1 cellular context compared by ENCODE assay signal in the genomic region with DNA sequence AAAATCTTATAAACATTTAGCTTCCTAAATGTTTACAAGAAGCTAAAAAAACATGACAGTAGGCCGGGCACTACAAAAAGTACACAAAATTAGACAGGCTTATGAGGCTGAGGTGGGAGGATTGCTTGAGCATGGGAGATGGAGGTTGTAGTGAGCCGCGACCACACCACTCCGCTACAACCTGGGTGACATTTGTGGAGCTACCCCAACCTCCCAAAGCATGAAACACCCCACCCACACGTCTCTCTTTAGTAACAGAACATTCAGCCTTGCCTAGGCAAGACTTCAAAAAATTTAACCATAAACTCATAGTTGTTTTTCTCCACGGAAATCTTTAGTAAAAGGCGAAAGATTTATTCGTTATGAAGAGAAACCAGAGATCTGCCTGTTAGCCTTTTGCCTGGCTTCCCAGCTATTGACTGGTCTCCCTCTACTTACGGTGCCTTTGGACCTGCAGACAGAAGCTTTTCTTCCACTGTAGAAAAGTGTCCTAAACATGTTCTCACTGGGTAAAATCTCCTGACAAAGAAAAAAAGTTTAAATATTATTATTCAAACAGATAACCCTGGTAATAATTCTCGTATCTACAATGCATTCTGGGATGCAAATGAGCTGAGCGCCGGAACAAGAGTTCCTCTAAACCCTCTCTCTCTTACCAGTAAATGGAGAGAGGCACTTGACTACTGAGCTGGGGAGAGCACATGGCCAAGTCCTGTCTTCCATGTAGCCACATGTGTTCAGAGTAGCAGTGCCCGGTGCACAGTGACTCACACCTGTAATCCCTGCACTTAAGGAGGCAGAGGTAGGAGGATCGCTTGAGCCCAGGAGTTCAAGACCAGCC.
TF ChIP-seq lines count a peak whose summit lies in the region.

No MANE protein-coding gene starts in this region.

TF ChIP-seq in HepG2, 621 proteins besides CTCF, POLR2A, EP300 and RAD21 (continued from another document and continues in another):
- TF ChIP-seq, protein P1, sequence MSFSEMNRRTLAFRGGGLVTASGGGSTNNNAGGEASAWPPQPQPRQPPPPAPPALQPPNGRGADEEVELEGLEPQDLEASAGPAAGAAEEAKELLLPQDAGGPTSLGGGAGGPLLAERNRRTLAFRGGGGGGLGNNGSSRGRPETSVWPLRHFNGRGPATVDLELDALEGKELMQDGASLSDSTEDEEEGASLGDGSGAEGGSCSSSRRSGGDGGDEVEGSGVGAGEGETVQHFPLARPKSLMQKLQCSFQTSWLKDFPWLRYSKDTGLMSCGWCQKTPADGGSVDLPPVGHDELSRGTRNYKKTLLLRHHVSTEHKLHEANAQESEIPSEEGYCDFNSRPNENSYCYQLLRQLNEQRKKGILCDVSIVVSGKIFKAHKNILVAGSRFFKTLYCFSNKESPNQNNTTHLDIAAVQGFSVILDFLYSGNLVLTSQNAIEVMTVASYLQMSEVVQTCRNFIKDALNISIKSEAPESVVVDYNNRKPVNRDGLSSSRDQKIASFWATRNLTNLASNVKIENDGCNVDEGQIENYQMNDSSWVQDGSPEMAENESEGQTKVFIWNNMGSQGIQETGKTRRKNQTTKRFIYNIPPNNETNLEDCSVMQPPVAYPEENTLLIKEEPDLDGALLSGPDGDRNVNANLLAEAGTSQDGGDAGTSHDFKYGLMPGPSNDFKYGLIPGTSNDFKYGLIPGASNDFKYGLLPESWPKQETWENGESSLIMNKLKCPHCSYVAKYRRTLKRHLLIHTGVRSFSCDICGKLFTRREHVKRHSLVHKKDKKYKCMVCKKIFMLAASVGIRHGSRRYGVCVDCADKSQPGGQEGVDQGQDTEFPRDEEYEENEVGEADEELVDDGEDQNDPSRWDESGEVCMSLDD (CRISPR knock-in tag; IDR thresholded peaks at IDR 0.05; ENCODE audit: borderline replicate concordance), result no peak
- TF ChIP-seq ZNF672 (CRISPR knock-in tag; IDR thresholded peaks at IDR 0.05) (no peak), SMAD3 (CRISPR knock-in tag; IDR thresholded peaks at IDR 0.05) (peak; percentile 83), ELF3 (CRISPR knock-in tag; IDR thresholded peaks at IDR 0.05) (peak; percentile 34; the same call in 1 of the 2 replicates), CBX2 (IDR thresholded peaks at IDR 0.05; ENCODE audit: low read depth, low read length) (no peak), CBX2 (CRISPR knock-in tag; IDR thresholded peaks at IDR 0.05; ENCODE audit: low read depth) (no peak), SIN3A (IDR thresholded peaks at IDR 0.05; ENCODE audit: borderline replicate concordance, low read depth, low read length) (peak; percentile 98), ZNF550 (CRISPR knock-in tag; IDR thresholded peaks at IDR 0.05; ENCODE audit: borderline replicate concordance) (no peak), FIP1L1 (IDR thresholded peaks at IDR 0.05; ENCODE audit: borderline replicate concordance, insufficient read depth, low read depth, low read length) (no peak), TSC22D2 (CRISPR knock-in tag; IDR thresholded peaks at IDR 0.05; ENCODE audit: borderline replicate concordance) (0 out of 2 replicates have a peak, but pooled peaks have one; percentile 74), PHF8 (CRISPR knock-in tag; IDR thresholded peaks at IDR 0.05) (peak; percentile 52; the same call in 1 of the 2 replicates), ZNF446 (CRISPR knock-in tag; IDR thresholded peaks at IDR 0.05) (no peak), POLR2AphosphoS5 (IDR thresholded peaks at IDR 0.05; ENCODE audit: low read depth, low read length) (peak; percentile 100), ZFP36L2 (CRISPR knock-in tag; IDR thresholded peaks at IDR 0.05) (no peak), ZBTB20 (CRISPR knock-in tag; IDR thresholded peaks at IDR 0.05; ENCODE audit: borderline replicate concordance, low read depth) (peak; percentile 63; the same call in 1 of the 2 replicates), BORCS8-MEF2B (CRISPR knock-in tag; IDR thresholded peaks at IDR 0.05) (peak; percentile 55; the same call in 1 of the 2 replicates), EHMT2 (IDR thresholded peaks at IDR 0.05; ENCODE audit: borderline replicate concordance, low read depth, low read length) (no peak), ZNF616 (CRISPR knock-in tag; IDR thresholded peaks at IDR 0.05; ENCODE audit: low read depth) (no peak), ZNF207 (IDR thresholded peaks at IDR 0.05; ENCODE audit: borderline replicate concordance) (no peak), ZSCAN25 (CRISPR knock-in tag; IDR thresholded peaks at IDR 0.05) (no peak), NFKB2 (CRISPR knock-in tag; IDR thresholded peaks at IDR 0.05; ENCODE audit: borderline replicate concordance) (no peak; the same call in 1 of the 2 replicates), TBP (CRISPR knock-in tag; IDR thresholded peaks at IDR 0.05) (no peak), PCBP1 (IDR thresholded peaks at IDR 0.05; ENCODE audit: borderline replicate concordance, low read depth, low read length) (no peak), TBL1XR1 (IDR thresholded peaks at IDR 0.05; ENCODE audit: borderline replicate concordance, low read length, partially characterized antibody) (peak; percentile 76), ZC3H4 (CRISPR knock-in tag; IDR thresholded peaks at IDR 0.05; ENCODE audit: borderline replicate concordance) (peak; percentile 100), ZNF441 (CRISPR knock-in tag; IDR thresholded peaks at IDR 0.05; ENCODE audit: borderline replicate concordance) (no peak), ONECUT2 (CRISPR knock-in tag; IDR thresholded peaks at IDR 0.05) (no peak), ZNF251 (CRISPR knock-in tag; IDR thresholded peaks at IDR 0.05) (no peak; the same call in 1 of the 2 replicates), MAFG (CRISPR knock-in tag; IDR thresholded peaks at IDR 0.05) (no peak), SIN3B (IDR thresholded peaks at IDR 0.05; ENCODE audit: low read length) (peak; percentile 80; the same call in 1 of the 2 replicates), ZNF724P (CRISPR knock-in tag; IDR thresholded peaks at IDR 0.05; ENCODE audit: borderline replicate concordance) (no peak), ZNF614 (CRISPR knock-in tag; IDR thresholded peaks at IDR 0.05; ENCODE audit: borderline replicate concordance) (peak; percentile 86), NFYB (CRISPR knock-in tag; IDR thresholded peaks at IDR 0.05) (peak; percentile 34; the same call in 1 of the 2 replicates), NPAS2 (CRISPR knock-in tag; IDR thresholded peaks at IDR 0.05; ENCODE audit: borderline replicate concordance) (no peak), RARG (CRISPR knock-in tag; IDR thresholded peaks at IDR 0.05; ENCODE audit: low read depth) (no peak)
- TF ChIP-seq, protein P2, sequence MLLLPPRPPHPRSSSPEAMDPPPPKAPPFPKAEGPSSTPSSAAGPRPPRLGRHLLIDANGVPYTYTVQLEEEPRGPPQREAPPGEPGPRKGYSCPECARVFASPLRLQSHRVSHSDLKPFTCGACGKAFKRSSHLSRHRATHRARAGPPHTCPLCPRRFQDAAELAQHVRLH (CRISPR knock-in tag; IDR thresholded peaks at IDR 0.05; ENCODE audit: borderline replicate concordance, low read depth), result no peak
- TF ChIP-seq, protein P3, sequence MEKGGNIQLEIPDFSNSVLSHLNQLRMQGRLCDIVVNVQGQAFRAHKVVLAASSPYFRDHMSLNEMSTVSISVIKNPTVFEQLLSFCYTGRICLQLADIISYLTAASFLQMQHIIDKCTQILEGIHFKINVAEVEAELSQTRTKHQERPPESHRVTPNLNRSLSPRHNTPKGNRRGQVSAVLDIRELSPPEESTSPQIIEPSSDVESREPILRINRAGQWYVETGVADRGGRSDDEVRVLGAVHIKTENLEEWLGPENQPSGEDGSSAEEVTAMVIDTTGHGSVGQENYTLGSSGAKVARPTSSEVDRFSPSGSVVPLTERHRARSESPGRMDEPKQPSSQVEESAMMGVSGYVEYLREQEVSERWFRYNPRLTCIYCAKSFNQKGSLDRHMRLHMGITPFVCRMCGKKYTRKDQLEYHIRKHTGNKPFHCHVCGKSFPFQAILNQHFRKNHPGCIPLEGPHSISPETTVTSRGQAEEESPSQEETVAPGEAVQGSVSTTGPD (CRISPR knock-in tag; IDR thresholded peaks at IDR 0.05), result no peak
- TF ChIP-seq, protein P4, sequence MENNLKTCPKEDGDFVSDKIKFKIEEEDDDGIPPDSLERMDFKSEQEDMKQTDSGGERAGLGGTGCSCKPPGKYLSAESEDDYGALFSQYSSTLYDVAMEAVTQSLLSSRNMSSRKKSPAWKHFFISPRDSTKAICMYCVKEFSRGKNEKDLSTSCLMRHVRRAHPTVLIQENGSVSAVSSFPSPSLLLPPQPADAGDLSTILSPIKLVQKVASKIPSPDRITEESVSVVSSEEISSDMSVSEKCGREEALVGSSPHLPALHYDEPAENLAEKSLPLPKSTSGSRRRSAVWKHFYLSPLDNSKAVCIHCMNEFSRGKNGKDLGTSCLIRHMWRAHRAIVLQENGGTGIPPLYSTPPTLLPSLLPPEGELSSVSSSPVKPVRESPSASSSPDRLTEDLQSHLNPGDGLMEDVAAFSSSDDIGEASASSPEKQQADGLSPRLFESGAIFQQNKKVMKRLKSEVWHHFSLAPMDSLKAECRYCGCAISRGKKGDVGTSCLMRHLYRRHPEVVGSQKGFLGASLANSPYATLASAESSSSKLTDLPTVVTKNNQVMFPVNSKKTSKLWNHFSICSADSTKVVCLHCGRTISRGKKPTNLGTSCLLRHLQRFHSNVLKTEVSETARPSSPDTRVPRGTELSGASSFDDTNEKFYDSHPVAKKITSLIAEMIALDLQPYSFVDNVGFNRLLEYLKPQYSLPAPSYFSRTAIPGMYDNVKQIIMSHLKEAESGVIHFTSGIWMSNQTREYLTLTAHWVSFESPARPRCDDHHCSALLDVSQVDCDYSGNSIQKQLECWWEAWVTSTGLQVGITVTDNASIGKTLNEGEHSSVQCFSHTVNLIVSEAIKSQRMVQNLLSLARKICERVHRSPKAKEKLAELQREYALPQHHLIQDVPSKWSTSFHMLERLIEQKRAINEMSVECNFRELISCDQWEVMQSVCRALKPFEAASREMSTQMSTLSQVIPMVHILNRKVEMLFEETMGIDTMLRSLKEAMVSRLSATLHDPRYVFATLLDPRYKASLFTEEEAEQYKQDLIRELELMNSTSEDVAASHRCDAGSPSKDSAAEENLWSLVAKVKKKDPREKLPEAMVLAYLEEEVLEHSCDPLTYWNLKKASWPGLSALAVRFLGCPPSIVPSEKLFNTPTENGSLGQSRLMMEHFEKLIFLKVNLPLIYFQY (CRISPR knock-in tag; IDR thresholded peaks at IDR 0.05; ENCODE audit: borderline replicate concordance), result peak; percentile 34; the same call in 1 of the 2 replicates
- TF ChIP-seq, protein P5, sequence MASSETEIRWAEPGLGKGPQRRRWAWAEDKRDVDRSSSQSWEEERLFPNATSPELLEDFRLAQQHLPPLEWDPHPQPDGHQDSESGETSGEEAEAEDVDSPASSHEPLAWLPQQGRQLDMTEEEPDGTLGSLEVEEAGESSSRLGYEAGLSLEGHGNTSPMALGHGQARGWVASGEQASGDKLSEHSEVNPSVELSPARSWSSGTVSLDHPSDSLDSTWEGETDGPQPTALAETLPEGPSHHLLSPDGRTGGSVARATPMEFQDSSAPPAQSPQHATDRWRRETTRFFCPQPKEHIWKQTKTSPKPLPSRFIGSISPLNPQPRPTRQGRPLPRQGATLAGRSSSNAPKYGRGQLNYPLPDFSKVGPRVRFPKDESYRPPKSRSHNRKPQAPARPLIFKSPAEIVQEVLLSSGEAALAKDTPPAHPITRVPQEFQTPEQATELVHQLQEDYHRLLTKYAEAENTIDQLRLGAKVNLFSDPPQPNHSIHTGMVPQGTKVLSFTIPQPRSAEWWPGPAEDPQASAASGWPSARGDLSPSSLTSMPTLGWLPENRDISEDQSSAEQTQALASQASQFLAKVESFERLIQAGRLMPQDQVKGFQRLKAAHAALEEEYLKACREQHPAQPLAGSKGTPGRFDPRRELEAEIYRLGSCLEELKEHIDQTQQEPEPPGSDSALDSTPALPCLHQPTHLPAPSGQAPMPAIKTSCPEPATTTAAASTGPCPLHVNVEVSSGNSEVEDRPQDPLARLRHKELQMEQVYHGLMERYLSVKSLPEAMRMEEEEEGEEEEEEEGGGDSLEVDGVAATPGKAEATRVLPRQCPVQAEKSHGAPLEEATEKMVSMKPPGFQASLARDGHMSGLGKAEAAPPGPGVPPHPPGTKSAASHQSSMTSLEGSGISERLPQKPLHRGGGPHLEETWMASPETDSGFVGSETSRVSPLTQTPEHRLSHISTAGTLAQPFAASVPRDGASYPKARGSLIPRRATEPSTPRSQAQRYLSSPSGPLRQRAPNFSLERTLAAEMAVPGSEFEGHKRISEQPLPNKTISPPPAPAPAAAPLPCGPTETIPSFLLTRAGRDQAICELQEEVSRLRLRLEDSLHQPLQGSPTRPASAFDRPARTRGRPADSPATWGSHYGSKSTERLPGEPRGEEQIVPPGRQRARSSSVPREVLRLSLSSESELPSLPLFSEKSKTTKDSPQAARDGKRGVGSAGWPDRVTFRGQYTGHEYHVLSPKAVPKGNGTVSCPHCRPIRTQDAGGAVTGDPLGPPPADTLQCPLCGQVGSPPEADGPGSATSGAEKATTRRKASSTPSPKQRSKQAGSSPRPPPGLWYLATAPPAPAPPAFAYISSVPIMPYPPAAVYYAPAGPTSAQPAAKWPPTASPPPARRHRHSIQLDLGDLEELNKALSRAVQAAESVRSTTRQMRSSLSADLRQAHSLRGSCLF (CRISPR knock-in tag; IDR thresholded peaks at IDR 0.05; ENCODE audit: borderline replicate concordance), result no peak
- TF ChIP-seq, protein P6, sequence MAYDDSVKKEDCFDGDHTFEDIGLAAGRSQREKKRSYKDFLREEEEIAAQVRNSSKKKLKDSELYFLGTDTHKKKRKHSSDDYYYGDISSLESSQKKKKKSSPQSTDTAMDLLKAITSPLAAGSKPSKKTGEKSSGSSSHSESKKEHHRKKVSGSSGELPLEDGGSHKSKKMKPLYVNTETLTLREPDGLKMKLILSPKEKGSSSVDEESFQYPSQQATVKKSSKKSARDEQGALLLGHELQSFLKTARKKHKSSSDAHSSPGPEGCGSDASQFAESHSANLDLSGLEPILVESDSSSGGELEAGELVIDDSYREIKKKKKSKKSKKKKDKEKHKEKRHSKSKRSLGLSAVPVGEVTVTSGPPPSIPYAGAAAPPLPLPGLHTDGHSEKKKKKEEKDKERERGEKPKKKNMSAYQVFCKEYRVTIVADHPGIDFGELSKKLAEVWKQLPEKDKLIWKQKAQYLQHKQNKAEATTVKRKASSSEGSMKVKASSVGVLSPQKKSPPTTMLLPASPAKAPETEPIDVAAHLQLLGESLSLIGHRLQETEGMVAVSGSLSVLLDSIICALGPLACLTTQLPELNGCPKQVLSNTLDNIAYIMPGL (CRISPR knock-in tag; IDR thresholded peaks at IDR 0.05; ENCODE audit: borderline replicate concordance in 1 of 2, low read depth in 1 of 2), result peak in 1 of 2 experiments; percentile 74; a peak in 1 of 4 replicates
- TF ChIP-seq, protein P7, sequence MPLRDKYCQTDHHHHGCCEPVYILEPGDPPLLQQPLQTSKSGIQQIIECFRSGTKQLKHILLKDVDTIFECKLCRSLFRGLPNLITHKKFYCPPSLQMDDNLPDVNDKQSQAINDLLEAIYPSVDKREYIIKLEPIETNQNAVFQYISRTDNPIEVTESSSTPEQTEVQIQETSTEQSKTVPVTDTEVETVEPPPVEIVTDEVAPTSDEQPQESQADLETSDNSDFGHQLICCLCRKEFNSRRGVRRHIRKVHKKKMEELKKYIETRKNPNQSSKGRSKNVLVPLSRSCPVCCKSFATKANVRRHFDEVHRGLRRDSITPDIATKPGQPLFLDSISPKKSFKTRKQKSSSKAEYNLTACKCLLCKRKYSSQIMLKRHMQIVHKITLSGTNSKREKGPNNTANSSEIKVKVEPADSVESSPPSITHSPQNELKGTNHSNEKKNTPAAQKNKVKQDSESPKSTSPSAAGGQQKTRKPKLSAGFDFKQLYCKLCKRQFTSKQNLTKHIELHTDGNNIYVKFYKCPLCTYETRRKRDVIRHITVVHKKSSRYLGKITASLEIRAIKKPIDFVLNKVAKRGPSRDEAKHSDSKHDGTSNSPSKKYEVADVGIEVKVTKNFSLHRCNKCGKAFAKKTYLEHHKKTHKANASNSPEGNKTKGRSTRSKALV (CRISPR knock-in tag; IDR thresholded peaks at IDR 0.05), result 0 out of 2 replicates have a peak, but pooled peaks have one; percentile 34
